Comparison of ENCODE assay signal across 24 cellular contexts in the genomic region with DNA sequence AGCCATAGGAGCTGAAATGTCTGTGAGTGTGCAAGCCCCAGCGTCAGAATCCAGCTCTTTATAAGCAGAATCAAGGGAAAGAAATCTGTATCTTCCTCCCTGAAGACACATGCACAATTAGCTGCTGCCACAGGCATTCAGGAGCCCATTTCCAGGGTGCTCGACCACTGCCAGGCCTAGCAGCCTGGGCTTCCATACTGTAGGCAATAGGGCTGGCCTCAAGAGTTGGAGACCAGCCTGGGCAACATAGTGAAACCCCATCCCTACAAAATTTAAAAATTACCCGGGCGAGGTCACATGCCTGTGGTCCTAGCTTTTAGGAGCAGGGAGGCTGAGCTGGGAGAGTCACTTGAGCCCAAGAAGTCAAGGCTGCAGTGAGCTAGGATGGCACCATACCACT. TPM values are rescaled to one million over a fixed set of nuclear protein-coding genes. Genes with fewer than 3 reads are reported as not detected.
"Had no signal": no experiment of that assay in that cellular context is flagged by ENCODE, and none has a peak within 500 bp of the region (broad histone marks: within the 10 kb centered on the region; RNA-seq: fewer than 3 reads in every experiment).

No MANE protein-coding gene starts in this region.

- DNase-seq: activated CD4-positive, alpha-beta T cell treated with anti-CD3 and anti-CD28 coated beads, Interleukin-2, amount 10 ng/mL, durations not matched to agents 24 days and 14 days; activated CD4-positive, alpha-beta T cell treated with anti-CD3 and anti-CD28 coated beads, Interleukin-2, amount 50 U/mL, for 48 hours; activated CD4-positive, CD25-positive, alpha-beta regulatory T cell treated with anti-CD3 and anti-CD28 coated beads, Interleukin-2, amount 50 U/mL, for 72 hours; activated CD8-positive, alpha-beta memory T cell treated with anti-CD3 and anti-CD28 coated beads, Interleukin-2, amount 10 ng/mL, durations not matched to agents 7 days and 5 days; activated effector memory CD4-positive, alpha-beta T cell treated with Interleukin-2 at 50 U/mL for 16 hours; activated naive CD4-positive, alpha-beta T cell; activated naive CD8-positive, alpha-beta T cell treated with anti-CD3 and anti-CD28 coated beads, Interleukin-2, amount 50 U/mL, for 24 hours; activated T-cell treated with anti-CD3 and anti-CD28 coated beads, Interleukin-2, amount 50 U/mL, for 24 hours; amniotic stem cell; body of pancreas; Kasumi-1; NCI-H1092; NCI-H1417 treated with DMSO at 0.1 percent for 48 hours; NCI-H1694; NCI-H2029; NCI-H345; NCI-H510A; NCI-H526 treated with DMSO at 0.1 percent for 48 hours; NCI-H82; SHP77 treated with DMSO at 0.1 percent for 48 hours had no signal

- H3K27me3 ChIP-seq: ascending aorta, body of pancreas, Peyer's patch had no signal

- H3K27ac ChIP-seq: ascending aorta, body of pancreas, Peyer's patch had no signal

- ATAC-seq: activated CD8-positive, alpha-beta memory T cell treated with anti-CD3 and anti-CD28 coated beads, Interleukin-2, amount 10 ng/mL, durations not matched to agents 7 days and 5 days; activated naive CD8-positive, alpha-beta T cell treated with anti-CD3 and anti-CD28 coated beads, Interleukin-2, amount 50 U/mL, for 24 hours; body of pancreas; HepG2; WTC11 had no signal

- H3K4me1 ChIP-seq: Peyer's patch had no signal

- H3K4me3 ChIP-seq: ascending aorta, body of pancreas, Peyer's patch had no signal

- H3K36me3 ChIP-seq: ascending aorta, Peyer's patch had no signal

- H3K9me3 ChIP-seq: ascending aorta, body of pancreas, Peyer's patch had no signal

RNA-seq across cellular contexts. Expression of gene NEK2, which starts 41.0 kb away (rescaled TPM):
- total RNA-seq: ascending aorta, body of pancreas had no signal
